Comparison of ENCODE assay signal across 9 cellular contexts in the genomic region with DNA sequence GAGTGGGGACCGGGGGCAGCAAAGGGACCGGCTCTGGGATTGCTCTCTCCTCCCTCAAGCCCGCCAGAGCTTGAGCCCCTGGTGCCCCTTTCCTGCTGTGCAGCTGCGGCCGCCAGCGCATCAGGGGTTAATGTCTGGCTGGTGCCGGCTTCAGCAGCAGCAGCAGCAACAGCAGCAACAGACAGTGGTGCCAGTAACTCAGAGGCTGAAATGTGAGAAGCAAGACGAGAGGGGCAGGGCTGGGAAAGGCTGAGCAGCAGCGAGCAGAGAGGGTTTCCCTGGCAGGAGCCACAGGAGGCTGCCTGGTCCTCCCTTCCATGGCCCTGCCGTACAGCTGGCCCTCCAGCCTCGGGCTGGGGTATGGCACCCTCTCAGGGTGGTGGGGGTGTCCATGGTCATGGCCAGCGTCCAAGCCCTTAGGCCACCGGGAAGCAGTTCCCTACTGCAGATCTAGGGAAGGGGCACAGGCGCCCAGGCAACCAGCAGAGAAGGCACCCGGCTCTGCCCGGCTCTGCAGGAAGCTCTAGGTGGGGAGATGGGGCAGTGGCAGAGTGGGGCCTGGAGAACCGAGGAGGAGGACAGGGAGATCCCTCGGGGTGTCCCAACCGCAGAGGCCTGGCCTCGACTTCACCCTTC. TPM values are rescaled to one million over a fixed set of nuclear protein-coding genes. Genes with fewer than 3 reads are reported as not detected.
DNase-seq lines count a peak whose midpoint lies in the region; ATAC-seq and TF ChIP-seq lines count a peak whose summit lies in the region.
"Had no signal": no experiment of that assay in that cellular context is flagged by ENCODE, and none has a peak within 500 bp of the region (broad histone marks: within the 10 kb centered on the region; RNA-seq: fewer than 3 reads in every experiment).

No MANE protein-coding gene starts in this region.

- peak; percentile 56 for DNase-seq in HuH-7 (ENCODE audit: low spot score)
- DNase-seq in SK-N-DZ (ENCODE audit: low spot score): peak; percentile 84
- peak; percentile 78 for DNase-seq in cardiac septum (ENCODE audit: low spot score)
- no peak for DNase-seq in retinal pigment epithelial cell (ENCODE audit: low read depth)
- DNase-seq in activated effector memory CD4-positive, alpha-beta T cell treated with anti-CD3 and anti-CD28 coated beads, Interleukin-2, amount 50 U/mL, for 16 hours: no peak
- DNase-seq in stimulated activated naive CD4-positive, alpha-beta T cell treated with Interleukin-2 at 50 U/mL for 16 hours (lab: John Stamatoyannopoulos, UW): no peak
- DNase-seq in activated CD4-positive, alpha-beta T cell treated with anti-CD3 and anti-CD28 coated beads for 48 hours: no peak

- intact Hi-C loops in cardiac septum (cut with DNase I): no loop called here

- no peak for TF ChIP-seq CTCF in retinal pigment epithelial cell (conservative IDR thresholded peaks at IDR 0.05; ENCODE audit: low read depth, low read length)

- ATAC-seq in GM21717 (IDR thresholded peaks at IDR 0.05; ENCODE audit: unreplicated experiment): no peak

- peak overlapping the region; percentile 14 for H3K4me3 ChIP-seq in retinal pigment epithelial cell (ENCODE audit: low read length)

RNA-seq across cellular contexts. Expression of a gene that starts 21.1 kb away (rescaled TPM):
- 26.4 and 28.4 TPM in 2 replicates for polyA plus RNA-seq in SK-N-DZ (2014; cell fraction: cytosol; rRNA removed)
- polyA plus RNA-seq in SK-N-DZ (2014; cell fraction: nucleus; rRNA removed): 29.5 and 31.0 TPM in 2 replicates
- total RNA-seq in cardiac septum: 1.4 TPM

RNA-seq across cellular contexts. Expression of a gene that starts 21.9 kb away (rescaled TPM):
- polyA plus RNA-seq in SK-N-DZ (2014; cell fraction: cytosol; rRNA removed): 4.4 and 4.5 TPM in 2 replicates
- 2.7 and 7.0 TPM in 2 replicates for polyA plus RNA-seq in SK-N-DZ (2014; cell fraction: nucleus; rRNA removed)
- total RNA-seq in cardiac septum: 31.4 TPM

RNA-seq across cellular contexts. Expression of a gene that starts 52.1 kb away (rescaled TPM):
- 0.08 and 0.31 TPM in 2 replicates for polyA plus RNA-seq in SK-N-DZ (2014; cell fraction: cytosol; rRNA removed)
- 0.05 TPM in 1 of 2 replicates, not detected in the other for polyA plus RNA-seq in SK-N-DZ (2014; cell fraction: nucleus; rRNA removed)
- total RNA-seq in cardiac septum: 400 TPM
- total RNA-seq: NCI-H460 had no signal

RNA-seq across cellular contexts. Expression of a gene that starts 57.2 kb away (rescaled TPM):
- 187 and 191 TPM in 2 replicates for polyA plus RNA-seq in SK-N-DZ (2014; cell fraction: cytosol; rRNA removed)
- 181 and 215 TPM in 2 replicates for polyA plus RNA-seq in SK-N-DZ (2014; cell fraction: nucleus; rRNA removed)
- total RNA-seq in cardiac septum: 43.3 TPM

Comparison
In these comparisons a context has a peak if more than half of its experiments do, and no peak if none do; other contexts are left out.
1. DNase-seq: peak in HuH-7 (single experiment), SK-N-DZ (single experiment) and cardiac septum (single experiment); none in retinal pigment epithelial cell (single experiment), activated effector memory CD4-positive, alpha-beta T cell treated with anti-CD3 and anti-CD28 coated beads, Interleukin-2, amount 50 U/mL, for 16 hours (single experiment), stimulated activated naive CD4-positive, alpha-beta T cell treated with Interleukin-2 at 50 U/mL for 16 hours (single experiment) and activated CD4-positive, alpha-beta T cell treated with anti-CD3 and anti-CD28 coated beads for 48 hours (single experiment).